Comparison of ENCODE assay signal across 13 cellular contexts in the genomic region with DNA sequence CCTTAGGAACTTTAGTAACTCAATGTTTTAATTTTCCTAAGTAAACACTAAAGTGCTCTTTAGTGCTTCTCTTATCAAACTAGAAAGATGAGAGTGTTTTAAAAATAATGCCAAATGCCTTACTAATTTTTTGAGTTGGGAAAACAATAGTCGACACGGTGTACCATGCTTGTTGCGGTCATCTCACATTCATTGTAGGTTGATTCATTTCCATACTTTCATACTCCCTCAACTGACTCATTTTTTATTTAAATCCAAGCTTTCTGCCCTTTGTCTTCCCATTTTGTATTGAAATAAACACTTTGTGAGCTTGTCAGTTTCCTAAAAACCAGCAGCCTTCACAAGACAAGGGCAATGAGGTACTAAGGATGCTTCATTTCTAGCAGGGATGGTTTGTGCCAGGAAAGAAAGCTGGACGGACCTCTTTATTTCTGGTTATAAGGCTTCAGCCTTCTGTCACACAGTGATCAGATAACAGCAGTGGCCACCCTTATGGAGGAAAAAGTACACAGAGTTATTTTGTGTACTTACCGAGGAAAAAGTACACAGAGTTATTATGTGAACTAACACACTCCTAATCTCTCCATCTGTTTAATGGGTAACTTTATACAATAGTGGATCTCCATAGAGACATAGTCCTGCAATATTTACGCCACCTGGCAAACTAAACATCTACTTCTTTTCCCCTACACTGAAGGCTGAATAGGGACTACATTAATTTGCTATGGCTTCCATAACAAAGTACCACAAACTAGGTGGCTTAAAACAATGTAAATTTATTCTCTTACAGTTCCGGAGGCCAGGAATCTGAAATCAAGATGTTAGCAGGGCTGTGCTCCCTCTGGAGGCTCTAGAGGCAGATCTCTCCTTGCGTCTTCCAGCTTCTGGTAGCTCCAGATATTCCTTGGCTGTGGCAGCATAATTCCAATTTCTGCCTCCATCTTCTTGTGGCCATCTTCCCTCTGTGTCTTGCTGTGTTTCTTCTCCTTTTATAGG. TPM values are rescaled to one million over a fixed set of nuclear protein-coding genes. Genes with fewer than 3 reads are reported as not detected.
DNase-seq lines count a peak whose midpoint lies in the region; ATAC-seq, FAIRE-seq and TF ChIP-seq lines count a peak whose summit lies in the region.
"Had no signal": no experiment of that assay in that cellular context is flagged by ENCODE, and none has a peak within 500 bp of the region (broad histone marks: within the 10 kb centered on the region; RNA-seq: fewer than 3 reads in every experiment).

No MANE protein-coding gene starts in this region.

- DNase-seq in BJ (ENCODE audit: low read depth) (no peak), M059J (ENCODE audit: low read depth) (peak; percentile 94), ascending aorta (ENCODE audit: low spot score in 2 of 2) (no peak), HepG2 (ENCODE audit: low spot score) (peak; percentile 75), middle frontal gyrus (ENCODE audit: extremely low spot score, low spot score) (no peak), retina (no peak), T-helper 2 cell (no peak)
- no peak for DNase-seq in stimulated activated naive CD8-positive, alpha-beta T cell treated with anti-CD3 and anti-CD28 coated beads, Interleukin-15, Interleukin-2, amounts not matched to agents 100 U/mL and 50 U/mL, for 24 hours
- DNase-seq: activated CD4-positive, alpha-beta T cell treated with anti-CD3 and anti-CD28 coated beads, Interleukin-2, amount 50 U/mL, for 48 hours; KBM-7; PC-9; stimulated activated CD4-positive, alpha-beta T cell treated with anti-CD3 and anti-CD28 coated beads, Interleukin-12 subunit alpha, Interleukin-12 subunit beta, amount 100 ng/mL, for 4 hours had no signal

- no peaks in the 10 kb centered on the region for H3K27me3 ChIP-seq in BJ (ENCODE audit: control insufficient read depth, insufficient read depth, low read length)
- no peaks in the 10 kb centered on the region for H3K27me3 ChIP-seq in ascending aorta
- peaks cover 0 to 5% of the 10 kb centered on the region in 2 experiments; a peak in 2 of 5 replicates for H3K27me3 ChIP-seq in HepG2 (ENCODE audit: control insufficient read depth in 1 of 2, insufficient read depth in 2 of 2, low read length in 2 of 2)

- peak; percentile 67 for FAIRE-seq in HepG2 (lab: Jason Lieb, UNC)
- FAIRE-seq: keratinocyte had no signal

- H3K27ac ChIP-seq in ascending aorta (peak overlapping the region; percentile 55 to 59), HepG2 (ENCODE audit: extremely low read length, insufficient read depth, low read length) (no peak overlapping the region)
- H3K27ac ChIP-seq: PC-9 had no signal

- no peak for TF ChIP-seq POLR2A in HepG2 (IDR thresholded peaks at IDR 0.05; ENCODE audit: insufficient read depth in 1 of 2, low read depth in 2 of 2, low read length in 2 of 2)

- CTCF ChIA-PET in BJ (lab: Yijun Ruan, JAX): interaction anchor here (0.7 to 3.5 kb wide), 17 partner anchors 11 to 441 kb away, joined by 3 to 21 read pairs (median 4); partner anchors contain the start of genes CCDC190 and RGS4
- CTCF ChIA-PET in HepG2 (lab: Yijun Ruan, JAX; ENCODE audit: low intra/inter-chr PET ratio, low total read pairs): no interaction called here

- intact Hi-C loops in ascending aorta (cut with DNase I) (loop anchor here (1.0 kb wide), 1 partner anchor 18 kb away; no protein-coding TSS in a partner anchor), HepG2 (cut with micrococcal nuclease; ENCODE audit: unreplicated experiment) (no loop called here)

- POLR2A ChIA-PET in BJ (lab: Charles Lee) (interaction anchor here (0.7 kb wide), 1 partner anchor 449 kb away, joined by 3 read pairs; no protein-coding TSS in a partner anchor), HepG2 (lab: Yijun Ruan, JAX) (no interaction called here)

- H4K20me1 ChIP-seq in HepG2 (ENCODE audit: insufficient read depth, low read length): no peaks in the 10 kb centered on the region

- TF ChIP-seq CTCF in BJ (IDR thresholded peaks at IDR 0.05; ENCODE audit: insufficient read depth, low read depth, low read length) (peak; percentile 44), ascending aorta (IDR thresholded peaks at IDR 0.05) (peak in 2 of 3 experiments; percentile 16 to 48), HepG2 (CRISPR knock-in tag; IDR thresholded peaks at IDR 0.05) (no peak)

- H3K9me3 ChIP-seq in ascending aorta (peaks cover 0 to 11% of the 10 kb centered on the region in 2 donors), HepG2 (ENCODE audit: low read length) (no peaks in the 10 kb centered on the region)

- H3K4me3 ChIP-seq in BJ (ENCODE audit: low read depth, low read length) (no peak overlapping the region), ascending aorta (no peak overlapping the region), HepG2 (replicated peaks in 1 of 3; ENCODE audit: insufficient read depth in 1 of 3, low read depth in 2 of 3, low read length in 3 of 3) (no peak overlapping the region)
- H3K4me3 ChIP-seq: PC-9 had no signal

- no peaks in the 10 kb centered on the region for H3K79me2 ChIP-seq in HepG2 (ENCODE audit: insufficient read depth, low read length)

- in situ Hi-C loops in HepG2 (cut with HindIII; ENCODE audit: extremely low pct_ligation_motif_present, low pct_unique_long_range_greater_than_20kb): no loop called here

- 21% methylated on average over 8 of the region's 8 CpGs for WGBS in HepG2 (ENCODE audit: low lambda C conversion rate)

- H3K36me3 ChIP-seq in BJ (ENCODE audit: control insufficient read depth, insufficient read depth, low read length) (no peaks in the 10 kb centered on the region), ascending aorta (no peaks in the 10 kb centered on the region), HepG2 (replicated peaks in 1 of 2; ENCODE audit: control insufficient read depth in 1 of 2, insufficient read depth in 2 of 2, low read length in 2 of 2) (no peaks in the 10 kb centered on the region)

- ATAC-seq in HepG2: peak; percentile 99
- no peak for ATAC-seq in stimulated activated naive CD8-positive, alpha-beta T cell treated with anti-CD3 and anti-CD28 coated beads, Interleukin-15, Interleukin-2, amounts not matched to agents 100 U/mL and 50 U/mL, for 24 hours

- no peak overlapping the region for H3K9ac ChIP-seq in HepG2 (ENCODE audit: insufficient read depth, low read depth, low read length)

- no peak overlapping the region for H2AFZ ChIP-seq in HepG2 (ENCODE audit: low read length)
- H2AFZ ChIP-seq: PC-9 had no signal

- H3K4me2 ChIP-seq in HepG2 (ENCODE audit: low read depth, low read length): peak overlapping the region; percentile 50
- H3K4me2 ChIP-seq: PC-9 had no signal

- TF ChIP-seq EP300 in HepG2 (IDR thresholded peaks at IDR 0.05; ENCODE audit: low read depth in 2 of 2, low read length in 2 of 2) (peak in 1 of 2 experiments; percentile 27; a peak in 1 of 4 replicates), HepG2 (CRISPR knock-in tag; IDR thresholded peaks at IDR 0.05; ENCODE audit: borderline replicate concordance) (no peak)

- TF ChIP-seq RAD21 in HepG2 (CRISPR knock-in tag; IDR thresholded peaks at IDR 0.05): no peak

- no TSS peak for BruUV-seq in HepG2 (replicated peaks; lab: Mats Ljungman, UMichigan)

- peaks cover 0 to 7% of the 10 kb centered on the region in 2 donors for H3K4me1 ChIP-seq in ascending aorta
- H3K4me1 ChIP-seq in HepG2 (ENCODE audit: insufficient read depth, low read length): peaks cover 20% of the 10 kb centered on the region

TF ChIP-seq in HepG2, 621 proteins besides CTCF, POLR2A, EP300 and RAD21 (continues in another document):
- peak; percentile 89 for TF ChIP-seq GFI1 (CRISPR knock-in tag; IDR thresholded peaks at IDR 0.05; ENCODE audit: borderline replicate concordance)
- peak; percentile 84; the same call in 1 of the 2 replicates for TF ChIP-seq SOX5 (CRISPR knock-in tag; IDR thresholded peaks at IDR 0.05; ENCODE audit: borderline replicate concordance)
- TF ChIP-seq ZNF329 (CRISPR knock-in tag; IDR thresholded peaks at IDR 0.05; ENCODE audit: low read depth): no peak
- TF ChIP-seq ISL2 (CRISPR knock-in tag; IDR thresholded peaks at IDR 0.05): peak; percentile 58; the same call in 1 of the 2 replicates
- TF ChIP-seq SIX1 (CRISPR knock-in tag; IDR thresholded peaks at IDR 0.05; ENCODE audit: borderline replicate concordance): peak; percentile 93
- 0 out of 2 replicates have a peak, but pooled peaks have one; percentile 24 for TF ChIP-seq NCOA2 (CRISPR knock-in tag; IDR thresholded peaks at IDR 0.05)
- TF ChIP-seq FOXA1 (IDR thresholded peaks at IDR 0.05): peak; percentile 74
- TF ChIP-seq FOXA1 (CRISPR knock-in tag; IDR thresholded peaks at IDR 0.05): peak; percentile 76
- no peak for TF ChIP-seq ZNF580 (CRISPR knock-in tag; IDR thresholded peaks at IDR 0.05; ENCODE audit: borderline replicate concordance, low read depth)

RNA-seq across cellular contexts. Expression of gene CCDC190, which starts 13.0 kb away (rescaled TPM):
- 0.31 and 0.55 TPM in 2 replicates for polyA plus RNA-seq in BJ (2011; rRNA removed)
- 0.14 and 0.26 TPM in 2 replicates for polyA minus RNA-seq in BJ (2011; rRNA and poly(A)+ RNA removed)
- total RNA-seq in M059J (2014; rRNA removed; shearing (Covaris generic)): 1.7 and 4.0 TPM in 2 replicates
- total RNA-seq in ascending aorta: 1.9 TPM
- total RNA-seq in HepG2 (2016; rRNA removed; fragmentation: Illumina TruSeq; extraction: Trizol): not detected in 2 replicates
- not detected in 2 replicates for total RNA-seq in HepG2 (2016; cell fraction: cytosol; rRNA removed; fragmentation: Illumina TruSeq; extraction: Trizol; ENCODE audit: low read depth)
- total RNA-seq in HepG2 (2016; cell fraction: insoluble cytoplasmic fraction; rRNA removed; fragmentation: Illumina TruSeq; extraction: Trizol): not detected in 2 replicates
- total RNA-seq in HepG2 (2016; cell fraction: membrane; rRNA removed; fragmentation: Illumina TruSeq; extraction: Trizol): not detected in 2 replicates
- not detected in 2 replicates for total RNA-seq in HepG2 (2016; cell fraction: nucleus; rRNA removed; fragmentation: Illumina TruSeq; extraction: Trizol)
- polyA plus RNA-seq in HepG2 (2011; rRNA removed): not detected in 2 replicates
- not detected in 2 replicates for polyA plus RNA-seq in HepG2 (2011; cell fraction: cytosol; rRNA removed)
- not detected in 2 replicates for polyA plus RNA-seq in HepG2 (2011; cell fraction: nucleus; rRNA removed)
- polyA plus RNA-seq in HepG2 (2012): not detected in 2 replicates
- polyA plus RNA-seq in HepG2 (2016; cell fraction: cytosol; fragmentation: Illumina TruSeq; extraction: Trizol; ENCODE audit: low read depth): not detected in 2 replicates
- polyA plus RNA-seq in HepG2 (2016; cell fraction: insoluble cytoplasmic fraction; fragmentation: Illumina TruSeq; extraction: Trizol; ENCODE audit: low read depth): not detected in 2 replicates
- not detected in 2 replicates for polyA plus RNA-seq in HepG2 (2016; cell fraction: membrane; fragmentation: Illumina TruSeq; extraction: Trizol; ENCODE audit: low read depth)
- polyA plus RNA-seq in HepG2 (2016; cell fraction: nucleus; fragmentation: Illumina TruSeq; extraction: Trizol; ENCODE audit: insufficient read depth, low read depth): not detected in 2 replicates
- 0.07 TPM in 1 of 2 replicates, not detected in the other for polyA minus RNA-seq in HepG2 (2011; rRNA and poly(A)+ RNA removed; ENCODE audit: low replicate concordance)
- polyA minus RNA-seq in HepG2 (2011; cell fraction: cytosol; rRNA and poly(A)+ RNA removed): not detected in 2 replicates
- polyA minus RNA-seq in HepG2 (2011; cell fraction: nucleus; rRNA and poly(A)+ RNA removed): not detected in 2 replicates
- total RNA-seq: PC-9 had no signal

Comparison
In these comparisons a context has a peak if more than half of its experiments do, and no peak if none do; other contexts are left out.
1. DNase-seq: peak in M059J (single experiment) and HepG2 (single experiment); none in BJ (single experiment), ascending aorta (0 of 2), middle frontal gyrus (single experiment), stimulated activated naive CD8-positive, alpha-beta T cell treated with anti-CD3 and anti-CD28 coated beads, Interleukin-15, Interleukin-2, amounts not matched to agents 100 U/mL and 50 U/mL, for 24 hours (single experiment), retina (single experiment) and T-helper 2 cell (0 of 5).